ENCODE assay signal across 8 cellular contexts in the genomic region with DNA sequence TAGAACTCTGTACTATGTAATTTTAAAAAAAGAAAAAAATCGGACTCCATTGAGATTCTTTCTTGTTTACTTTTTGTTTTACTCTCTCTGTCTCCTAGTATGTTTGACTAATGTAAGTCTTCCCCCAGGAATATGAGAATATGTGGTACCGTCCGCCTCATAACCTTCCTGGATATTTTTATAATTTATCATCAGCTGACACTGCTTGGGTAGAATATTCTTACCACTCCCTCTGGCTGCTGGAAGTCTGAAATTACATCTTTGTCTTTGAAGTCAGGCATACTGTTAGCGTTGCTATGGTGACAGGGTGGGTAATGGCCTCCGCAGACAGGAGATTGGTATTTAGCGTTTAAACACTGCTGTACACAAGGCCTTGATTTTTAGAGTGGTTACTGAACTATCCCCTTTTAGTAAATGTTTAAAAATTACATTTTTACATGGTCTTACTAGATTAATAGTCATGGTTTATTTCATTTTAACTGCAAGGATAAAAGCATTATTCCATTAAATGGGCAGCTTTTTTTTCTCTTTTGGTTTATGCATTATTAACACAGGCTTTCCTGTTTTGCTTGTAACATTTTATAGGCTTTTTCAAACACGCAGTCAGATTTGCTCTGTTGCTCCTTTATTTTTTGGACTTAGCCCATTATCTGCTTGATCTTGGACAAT.
DNase-seq lines count a peak whose midpoint lies in the region; ATAC-seq, FAIRE-seq and TF ChIP-seq lines count a peak whose summit lies in the region.

No MANE protein-coding gene starts in this region.

- peaks cover 46% of the 10 kb centered on the region for H3K4me1 ChIP-seq in astrocyte (ENCODE audit: insufficient read depth, low read length)
- H3K4me1 ChIP-seq in hepatocyte (ENCODE audit: insufficient read depth) = peaks cover 40% of the 10 kb centered on the region
- H3K4me1 ChIP-seq in small intestine (ENCODE audit: control insufficient read depth in 2 of 2, insufficient read depth in 1 of 2, low read depth in 1 of 2, low read length in 1 of 2) = peaks cover 3 to 18% of the 10 kb centered on the region in 2 donors

- WGBS in hepatocyte (ENCODE audit: low lambda C conversion rate, missing lambda C conversion rate) = 18% methylated on average over 7 of the region's 7 CpGs
- 28 to 44% (median 38%) methylated on average over 7 of the region's 7 CpGs for WGBS in small intestine, 3 donors

- peak overlapping the region; percentile 91 for H3K27ac ChIP-seq in astrocyte (ENCODE audit: low read depth, low read length)
- H3K27ac ChIP-seq in hepatocyte = peak overlapping the region; percentile 60
- H3K27ac ChIP-seq in small intestine (ENCODE audit: low read depth in 1 of 2, low read length in 1 of 2) = no peak overlapping the region

- FAIRE-seq in astrocyte (lab: Jason Lieb, UNC) (peak; percentile 56), small intestine (lab: Jason Lieb, UNC) (no peak)

- peak overlapping the region; percentile 53 for H3K4me3 ChIP-seq in astrocyte (ENCODE audit: insufficient read depth, low read depth, low read length)
- H3K4me3 ChIP-seq in hepatocyte = no peak overlapping the region
- H3K4me3 ChIP-seq in small intestine (ENCODE audit: low read depth in 1 of 2, low read length in 2 of 2) = no peak overlapping the region

- TF ChIP-seq CTCF in astrocyte (IDR thresholded peaks at IDR 0.05; ENCODE audit: insufficient read depth, low read depth, low read length) = peak; percentile 18
- TF ChIP-seq CTCF in hepatocyte (IDR thresholded peaks at IDR 0.05; ENCODE audit: poor library complexity) = peak; percentile 40

- H3K9me3 Mint-ChIP-seq in astrocyte (ENCODE audit: unreplicated experiment) = no peaks in the 10 kb centered on the region

- peaks cover 2% of the 10 kb centered on the region for H3K36me3 Mint-ChIP-seq in astrocyte (ENCODE audit: low read depth, unreplicated experiment)

- peak overlapping the region; percentile 23 for H3K4me3 Mint-ChIP-seq in astrocyte (ENCODE audit: unreplicated experiment)

- in situ Hi-C loops in ACHN (cut with HindIII; ENCODE audit: low pct_ligation_motif_present, low pct_unique_long_range_greater_than_20kb, low sequenced_read_pairs) = no loop called here

- H3K27me3 Mint-ChIP-seq in astrocyte (ENCODE audit: low read depth, unreplicated experiment) = no peaks in the 10 kb centered on the region

- H3K9me2 ChIP-seq in hepatocyte (replicated peaks; ENCODE audit: insufficient read depth) = no peaks in the 10 kb centered on the region

- peak; percentile 87 for DNase-seq in ACHN
- peak; percentile 88 for DNase-seq in GM04504 (ENCODE audit: low read depth)
- DNase-seq in NCI-H2081 (lab: John Stamatoyannopoulos, UW) = peak; percentile 80 to 89
- peak; percentile 98 for DNase-seq in astrocyte (ENCODE audit: low read depth)
- DNase-seq in hepatocyte (ENCODE audit: low spot score) = peak; percentile 92
- DNase-seq in small intestine = peak; percentile 40
- no peak for DNase-seq in occipital lobe (lab: John Stamatoyannopoulos, UW)

- H2AFZ ChIP-seq in astrocyte (ENCODE audit: low read depth, low read length) = no peak overlapping the region
- H2AFZ ChIP-seq in hepatocyte = no peak overlapping the region

- peak overlapping the region; percentile 69 for H3K9ac ChIP-seq in astrocyte (ENCODE audit: low read length)

- no peak for ATAC-seq in GM18867 (IDR thresholded peaks at IDR 0.05; ENCODE audit: unreplicated experiment)

- peak overlapping the region; percentile 93 for H3K27ac Mint-ChIP-seq in astrocyte (ENCODE audit: unreplicated experiment)

- H3K9me3 ChIP-seq in astrocyte (ENCODE audit: insufficient read depth, low read depth, low read length) (no peaks in the 10 kb centered on the region), hepatocyte (ENCODE audit: low read depth) (no peaks in the 10 kb centered on the region), small intestine (ENCODE audit: control insufficient read depth, low read depth) (no peaks in the 10 kb centered on the region)

- H3K36me3 ChIP-seq in astrocyte (ENCODE audit: insufficient read depth, low read length) = no peaks in the 10 kb centered on the region
- H3K36me3 ChIP-seq in hepatocyte (replicated peaks; ENCODE audit: insufficient read depth, low read depth) = no peaks in the 10 kb centered on the region
- no peaks in the 10 kb centered on the region for H3K36me3 ChIP-seq in small intestine (ENCODE audit: control insufficient read depth in 2 of 2, insufficient read depth in 2 of 2, low read length in 2 of 2)

- H3K27me3 ChIP-seq in astrocyte (ENCODE audit: insufficient read depth, low read length) = no peaks in the 10 kb centered on the region
- H3K27me3 ChIP-seq in hepatocyte = no peaks in the 10 kb centered on the region
- H3K27me3 ChIP-seq in small intestine (ENCODE audit: control insufficient read depth in 2 of 2, insufficient read depth in 2 of 2, low read length in 2 of 2) = no peaks in the 10 kb centered on the region

- H3K4me2 ChIP-seq in astrocyte (ENCODE audit: low read length) (peak overlapping the region; percentile 82), hepatocyte (peak overlapping the region; percentile 64)

- H3K4me1 Mint-ChIP-seq in astrocyte (ENCODE audit: low read depth, unreplicated experiment) = peaks cover 54% of the 10 kb centered on the region

- H4K20me1 ChIP-seq in astrocyte (ENCODE audit: insufficient read depth, low read length) (peaks cover 14% of the 10 kb centered on the region), hepatocyte (ENCODE audit: insufficient read depth, poor library complexity, severe bottlenecking) (peaks cover 59% of the 10 kb centered on the region)

- H3K79me2 ChIP-seq in astrocyte (ENCODE audit: insufficient read depth, low read length) = peaks cover 87% of the 10 kb centered on the region
- H3K79me2 ChIP-seq in hepatocyte = peaks cover 90% of the 10 kb centered on the region

Comparison
In these comparisons a context has a peak if more than half of its experiments do, and no peak if none do; other contexts are left out.
1. H3K27ac ChIP-seq: peak in astrocyte (single experiment) and hepatocyte (single experiment); none in small intestine (0 of 2).